16 cellular contexts compared by ENCODE assay signal in the genomic region with DNA sequence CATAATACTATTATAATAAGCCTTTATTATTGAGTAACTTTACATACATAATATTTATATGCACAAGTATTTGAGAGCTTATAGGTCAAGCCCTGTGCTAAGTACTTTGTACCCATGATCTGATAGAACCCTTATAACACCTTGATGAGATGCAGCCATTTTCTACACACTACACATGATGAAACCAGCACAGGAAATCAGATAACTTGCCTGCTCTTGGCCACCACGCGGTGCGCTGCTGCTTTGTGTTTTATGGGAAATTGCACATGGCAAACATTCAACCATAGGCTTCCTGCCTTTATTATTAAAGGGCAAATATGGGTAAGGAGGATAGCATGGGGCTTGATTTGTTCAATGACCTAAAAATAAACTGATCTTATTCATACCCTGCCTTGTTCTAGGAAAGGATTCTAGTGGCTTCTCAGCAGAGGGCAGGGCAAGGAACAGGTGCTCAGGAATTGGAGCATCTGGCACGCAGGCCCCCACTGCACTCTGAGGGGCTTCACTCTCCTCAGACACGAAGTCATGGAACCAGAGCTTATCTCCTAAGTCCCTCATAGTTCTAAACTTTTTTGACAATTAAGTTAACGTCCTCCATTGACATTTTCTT. TPM values are rescaled to one million over a fixed set of nuclear protein-coding genes. Genes with fewer than 3 reads are reported as not detected.
DNase-seq lines count a peak whose midpoint lies in the region; ATAC-seq, FAIRE-seq and TF ChIP-seq lines count a peak whose summit lies in the region.
"Had no signal": no experiment of that assay in that cellular context is flagged by ENCODE, and none has a peak within 500 bp of the region (broad histone marks: within the 10 kb centered on the region; RNA-seq: fewer than 3 reads in every experiment).

No MANE protein-coding gene starts in this region.

- no peaks in the 10 kb centered on the region for H3K79me2 ChIP-seq in Loucy (ENCODE audit: insufficient read depth, low read length)
- no peaks in the 10 kb centered on the region for H3K79me2 ChIP-seq in trophoblast cell (ENCODE audit: control insufficient read depth, insufficient read depth, low read length, poor library complexity)

- H2AFZ ChIP-seq in Loucy (ENCODE audit: low read length), result peak overlapping the region; percentile 9; the same call in 1 of the 2 replicates
- no peak overlapping the region for H2AFZ ChIP-seq in trophoblast cell (ENCODE audit: insufficient read depth, low read length, poor library complexity)

- ATAC-seq in gastrocnemius medialis, result peak; percentile 25 to 48

- no peak overlapping the region for H2AK5ac ChIP-seq in trophoblast cell (ENCODE audit: low read length)

- no peak for TF ChIP-seq POLR2A in gastrocnemius medialis (IDR thresholded peaks at IDR 0.05)

- H2BK120ac ChIP-seq in trophoblast cell (ENCODE audit: insufficient read depth, low read length, poor library complexity), result no peak overlapping the region

- H3K4me3 ChIP-seq in Loucy (ENCODE audit: low read length, poor library complexity, severe bottlenecking), result no peak overlapping the region
- no peak overlapping the region for H3K4me3 ChIP-seq in gastrocnemius medialis
- H3K4me3 ChIP-seq in trophoblast cell (ENCODE audit: low read depth, low read length), result no peak overlapping the region

- H3K9me3 ChIP-seq in Loucy (ENCODE audit: insufficient read depth, low read depth, low read length), result no peaks in the 10 kb centered on the region
- no peaks in the 10 kb centered on the region for H3K9me3 ChIP-seq in gastrocnemius medialis
- no peaks in the 10 kb centered on the region for H3K9me3 ChIP-seq in trophoblast cell (ENCODE audit: insufficient read depth, low read depth, low read length)

- H3K4me1 ChIP-seq in Loucy (ENCODE audit: insufficient read depth, low read length, poor library complexity, severe bottlenecking) (peaks cover 20% of the 10 kb centered on the region), gastrocnemius medialis (peaks cover 26 to 42% of the 10 kb centered on the region in 2 donors), trophoblast cell (ENCODE audit: control insufficient read depth in 1 of 2, insufficient read depth in 2 of 2, low read length in 2 of 2) (no peaks in the 10 kb centered on the region)

- FAIRE-seq in D721Med (lab: Jason Lieb, UNC) (peak; percentile 6), GM19239 (lab: Jason Lieb, UNC) (no peak)

- H3K36me3 ChIP-seq in Loucy (ENCODE audit: insufficient read depth, low read length) (peaks cover 37% of the 10 kb centered on the region; the same call in 1 of the 2 replicates), gastrocnemius medialis (peaks cover 0 to 37% of the 10 kb centered on the region in 2 donors), trophoblast cell (ENCODE audit: control insufficient read depth in 1 of 2, insufficient read depth in 2 of 2, low read length in 2 of 2) (peaks cover 5 to 9% of the 10 kb centered on the region in 2 experiments)

- H3F3A ChIP-seq in Loucy (ENCODE audit: low read depth), result no peaks in the 10 kb centered on the region

- no CpG with 5 or more reads among the region's 6 CpGs for WGBS in trophoblast cell (ENCODE audit: extremely low coverage, insufficient coverage, insufficient read length)

- H4K8ac ChIP-seq in trophoblast cell (ENCODE audit: low read depth, low read length), result no peak overlapping the region

- intact Hi-C loops in gastrocnemius medialis (cut with DNase I; ENCODE audit: low total_unique reads), result no loop called here

- H4K91ac ChIP-seq in trophoblast cell (ENCODE audit: low read depth, low read length), result no peak overlapping the region

- H2BK12ac ChIP-seq in trophoblast cell (ENCODE audit: low read length), result no peak overlapping the region

- H3K27me3 ChIP-seq in Loucy (ENCODE audit: insufficient read depth, low read length, poor library complexity, severe bottlenecking) (no peaks in the 10 kb centered on the region), gastrocnemius medialis (no peaks in the 10 kb centered on the region), trophoblast cell (ENCODE audit: insufficient read depth, low read length) (no peaks in the 10 kb centered on the region)

- no peak overlapping the region for H3K4ac ChIP-seq in trophoblast cell (ENCODE audit: low read depth, low read length)

- H3K9ac ChIP-seq in Loucy (ENCODE audit: low read depth, low read length, poor library complexity, severe bottlenecking), result no peak overlapping the region
- no peak overlapping the region for H3K9ac ChIP-seq in trophoblast cell (ENCODE audit: low read length)

- no peak overlapping the region for H2BK5ac ChIP-seq in trophoblast cell (ENCODE audit: low read depth, low read length, poor library complexity)

- no peak overlapping the region for H4K12ac ChIP-seq in trophoblast cell (ENCODE audit: low read depth, low read length)

- H3K27ac ChIP-seq in gastrocnemius medialis (peak overlapping the region in 3 of 4 donors; percentile 24 to 37 (median 29)), trophoblast cell (ENCODE audit: low read depth, low read length) (no peak overlapping the region)
- H3K27ac ChIP-seq: C4-2B had no signal

- in situ Hi-C loops in gastrocnemius medialis (cut with MboI; ENCODE audit: low sequenced_read_pairs in 4 of 4), result no loop called here

- DNase-seq in D721Med (ENCODE audit: insufficient read length, low spot score) (no peak), glomerular endothelial cell (ENCODE audit: extremely low read depth, low read depth, low spot score) (peak; percentile 39), gastrocnemius medialis (no peak), NCI-H2196 (lab: John Stamatoyannopoulos, UW; ENCODE audit: unreplicated experiment) (no peak), trophoblast cell (no peak), GM19239 (ENCODE audit: insufficient read length, low spot score) (no peak)
- DNase-seq: COR-L47, DMS153, H9, Kasumi-1, NCI-H187 treated with DMSO at 0.1 percent for 48 hours, NCI-H2171 treated with DMSO at 0.1 percent for 48 hours, NCI-H510A treated with DMSO at 0.1 percent for 48 hours had no signal

- TF ChIP-seq CTCF in D721Med (IDR thresholded peaks at IDR 0.05; ENCODE audit: insufficient read depth, missing control alignments) (no peak), Loucy (conservative IDR thresholded peaks at IDR 0.05; ENCODE audit: low read length) (0 out of 2 replicates have a peak, but pooled peaks have one; percentile 21), gastrocnemius medialis (IDR thresholded peaks at IDR 0.05 in 4 of 5, conservative IDR thresholded peaks at IDR 0.05 in 1 of 5) (no peak)

- H3K4me2 ChIP-seq in Loucy (ENCODE audit: low read depth, low read length, poor library complexity, severe bottlenecking), result peak overlapping the region; percentile 23
- H3K4me2 ChIP-seq in trophoblast cell (ENCODE audit: low read length), result no peak overlapping the region

- H3K23ac ChIP-seq in trophoblast cell (ENCODE audit: low read length), result no peak overlapping the region

- no peak overlapping the region for H3K14ac ChIP-seq in trophoblast cell (ENCODE audit: low read length)

- no peaks in the 10 kb centered on the region for H4K20me1 ChIP-seq in Loucy (ENCODE audit: insufficient read depth, low read length, poor library complexity, severe bottlenecking)

- H3K9me2 ChIP-seq in Loucy (replicated peaks; ENCODE audit: low read depth, low read length), result no peaks in the 10 kb centered on the region

- H3K79me1 ChIP-seq in trophoblast cell (ENCODE audit: low read length), result no peaks in the 10 kb centered on the region

- no peak overlapping the region for H3K18ac ChIP-seq in trophoblast cell (ENCODE audit: low read length)

RNA-seq across cellular contexts. Expression of a gene that starts 31.6 kb away (rescaled TPM):
- 2.8 and 5.5 TPM in 2 replicates for total RNA-seq in glomerular endothelial cell
- 1 to 10 TPM in 3 of 4 donors, under 1 TPM in 1; 0.20 to 2.9 (median 1.9) TPM for total RNA-seq in gastrocnemius medialis
- 2.1 and 2.3 TPM in 2 replicates for polyA plus RNA-seq in trophoblast cell (2013)
- total RNA-seq: A673 had no signal
